ENCODE assay signal across 23 cellular contexts in genomic region chr22:33819743-33820142, GRCh38.
"Had no signal": no experiment of that assay in that cellular context is flagged by ENCODE, and none has a peak within 500 bp of the region (broad histone marks: within the 10 kb centered on the region; RNA-seq: fewer than 3 reads in every experiment).

No MANE protein-coding gene starts in this region.

- H3K36me3 Mint-ChIP-seq: activated naive CD4-positive, alpha-beta T cell treated with anti-CD3 and anti-CD28 coated beads, Interleukin-2, amount 50 U/mL, for 72 hours; natural killer cell had no signal

- H3K27me3 ChIP-seq: gastroesophageal sphincter, hepatocyte, spleen, tibial nerve had no signal

- H3K27ac Mint-ChIP-seq: activated naive CD4-positive, alpha-beta T cell treated with anti-CD3 and anti-CD28 coated beads, Interleukin-2, amount 50 U/mL, for 72 hours; activated T-cell treated with anti-CD3 and anti-CD28 coated beads, Interleukin-2, amount 50 U/mL, for 72 hours; natural killer cell; T-helper 17 cell had no signal

- ATAC-seq: activated naive CD4-positive, alpha-beta T cell treated with anti-CD3 and anti-CD28 coated beads, Interleukin-2, amount 50 U/mL, for 72 hours; activated T-cell treated with anti-CD3 and anti-CD28 coated beads, Interleukin-2, amount 50 U/mL, for 72 hours; gastroesophageal sphincter; natural killer cell; right cardiac atrium; T-helper 17 cell had no signal

- DNase-seq: activated CD4-positive, alpha-beta T cell treated with anti-CD3 and anti-CD28 coated beads for 1 hour; activated CD4-positive, alpha-beta T cell treated with anti-CD3 and anti-CD28 coated beads, Interleukin-2, amount 50 U/mL, for 4 hours; activated naive CD4-positive, alpha-beta T cell; activated T-cell treated with anti-CD3 and anti-CD28 coated beads for 4 hours; activated T-cell treated with anti-CD3 and anti-CD28 coated beads, Interleukin-2, amount 50 U/mL, for 72 hours; anterior cingulate cortex; dermis blood vessel endothelial cell; effector CD4-positive, alpha-beta T cell; islet precursor cell; mammary epithelial cell; midbrain; natural killer cell; right cardiac atrium; spleen; stimulated activated naive CD4-positive, alpha-beta T cell treated with Interleukin-2 at 50 U/mL for 16 hours; T-helper 17 cell; T1000 had no signal

- H2AFZ ChIP-seq: hepatocyte had no signal

- H3K4me2 ChIP-seq: hepatocyte had no signal

- H3K27me3 Mint-ChIP-seq: T-helper 17 cell had no signal

- H3K27ac ChIP-seq: gastroesophageal sphincter, hepatocyte, spleen, tibial nerve had no signal

- H3K4me3 ChIP-seq: gastroesophageal sphincter, hepatocyte, spleen, tibial nerve had no signal

- H3K4me1 Mint-ChIP-seq: natural killer cell, T-helper 17 cell had no signal

- H3K36me3 ChIP-seq: gastroesophageal sphincter, spleen, tibial nerve had no signal

- FAIRE-seq: colon, endometrium had no signal

- H3K4me3 Mint-ChIP-seq: activated T-cell treated with anti-CD3 and anti-CD28 coated beads, Interleukin-2, amount 50 U/mL, for 72 hours; natural killer cell; T-helper 17 cell had no signal
